ENCODE assay signal across 1 cellular context in genomic region chr3:197520311-197521276, GRCh38.
TF ChIP-seq lines count a peak whose summit lies in the region.

No MANE protein-coding gene starts in this region.

TF ChIP-seq in GM12878, 131 proteins besides CTCF, POLR2A, EP300 and RAD21 (continued from another document):
- TF ChIP-seq, protein P1, sequence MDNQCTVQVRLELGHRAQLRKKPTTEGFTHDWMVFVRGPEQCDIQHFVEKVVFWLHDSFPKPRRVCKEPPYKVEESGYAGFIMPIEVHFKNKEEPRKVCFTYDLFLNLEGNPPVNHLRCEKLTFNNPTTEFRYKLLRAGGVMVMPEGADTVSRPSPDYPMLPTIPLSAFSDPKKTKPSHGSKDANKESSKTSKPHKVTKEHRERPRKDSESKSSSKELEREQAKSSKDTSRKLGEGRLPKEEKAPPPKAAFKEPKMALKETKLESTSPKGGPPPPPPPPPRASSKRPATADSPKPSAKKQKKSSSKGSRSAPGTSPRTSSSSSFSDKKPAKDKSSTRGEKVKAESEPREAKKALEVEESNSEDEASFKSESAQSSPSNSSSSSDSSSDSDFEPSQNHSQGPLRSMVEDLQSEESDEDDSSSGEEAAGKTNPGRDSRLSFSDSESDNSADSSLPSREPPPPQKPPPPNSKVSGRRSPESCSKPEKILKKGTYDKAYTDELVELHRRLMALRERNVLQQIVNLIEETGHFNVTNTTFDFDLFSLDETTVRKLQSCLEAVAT (IDR thresholded peaks at IDR 0.05): no peak
- TF ChIP-seq RBBP5 (conservative IDR thresholded peaks at IDR 0.05) (no peak), ZZZ3 (IDR thresholded peaks at IDR 0.05; ENCODE audit: control insufficient read depth, insufficient read length, low read depth) (no peak)
